10 cellular contexts compared by ENCODE assay signal in genomic region chr14:53952533-53952932, GRCh38. TPM values are rescaled to one million over a fixed set of nuclear protein-coding genes. Genes with fewer than 3 reads are reported as not detected.
DNase-seq lines count a peak whose midpoint lies in the region; ATAC-seq, FAIRE-seq and TF ChIP-seq lines count a peak whose summit lies in the region.
"Had no signal": no experiment of that assay in that cellular context is flagged by ENCODE, and none has a peak within 500 bp of the region (broad histone marks: within the 10 kb centered on the region; RNA-seq: fewer than 3 reads in every experiment).

No MANE protein-coding gene starts in this region.

- TF ChIP-seq RAD21 in HCT116 (IDR thresholded peaks at IDR 0.05; ENCODE audit: low read depth), result no peak

- H3K4me1 ChIP-seq in HCT116 (ENCODE audit: control insufficient read depth in 1 of 2, insufficient read depth in 2 of 2, low read length in 2 of 2) (peaks cover 27 to 45% of the 10 kb centered on the region in 2 experiments), adipocyte (ENCODE audit: control insufficient read depth, insufficient read depth, low read length) (peaks cover 15% of the 10 kb centered on the region), iPS-20b (ENCODE audit: insufficient read depth, low read length) (peaks cover 22% of the 10 kb centered on the region; the same call in 1 of the 2 replicates), skeletal muscle tissue (ENCODE audit: control insufficient read depth in 3 of 3, insufficient read depth in 3 of 3, low read length in 3 of 3) (peaks cover 20 to 45% (median 23%) of the 10 kb centered on the region in 3 donors)

- peaks cover 76% of the 10 kb centered on the region for H3K79me2 ChIP-seq in HCT116 (ENCODE audit: insufficient read depth, low read length)

- H3K4me3 ChIP-seq in HCT116 (replicated peaks in 1 of 2; ENCODE audit: low read depth in 1 of 2, low read length in 2 of 2), result no peak overlapping the region
- H3K4me3 ChIP-seq in adipocyte (ENCODE audit: low read length), result peak overlapping the region; percentile 87
- peak overlapping the region; percentile 94 for H3K4me3 ChIP-seq in iPS-20b (ENCODE audit: low read length)
- peak overlapping the region; percentile 68 to 78 (median 78) for H3K4me3 ChIP-seq in skeletal muscle tissue (ENCODE audit: low read length in 3 of 3)

- H3K9ac ChIP-seq in HCT116 (ENCODE audit: low read length) (peak overlapping the region; percentile 82), adipocyte (ENCODE audit: low read length) (peak overlapping the region; percentile 87), iPS-20b (ENCODE audit: low read depth, low read length) (peak overlapping the region; percentile 59; the same call in 1 of the 2 replicates), skeletal muscle tissue (ENCODE audit: low read depth in 1 of 3, low read length in 3 of 3) (peak overlapping the region in 2 of 3 donors; percentile 45 to 78)

- RAD21 ChIA-PET in HCT116 (lab: Charles Lee; ENCODE audit: low non-redundant PET in 1 of 2, low total read pairs in 2 of 2, uncharacterized antibody in 2 of 2, unreplicated experiment in 2 of 2), result no interaction called here

- no peak for FAIRE-seq in HTR-8/SVneo (lab: Jason Lieb, UNC)

- no TSS peak for BruUV-seq in HCT116 (replicated peaks; lab: Mats Ljungman, UMichigan)

- ATAC-seq in HCT116, result no peak

- peak overlapping the region; percentile 99 for H3K4me2 ChIP-seq in HCT116 (ENCODE audit: low read length)

- no peak for TF ChIP-seq CTCF in HCT116 (IDR thresholded peaks at IDR 0.05 in 2 of 3, conservative IDR thresholded peaks at IDR 0.05 in 1 of 3; ENCODE audit: borderline replicate concordance in 1 of 3, insufficient read depth in 1 of 3, low read depth in 2 of 3, low read length in 2 of 3)

- no peaks in the 10 kb centered on the region for H3K9me2 ChIP-seq in HCT116 (ENCODE audit: insufficient read depth)

- H3K27me3 ChIP-seq in HCT116 (ENCODE audit: insufficient read depth, low read length) (no peaks in the 10 kb centered on the region), adipocyte (replicated peaks; ENCODE audit: control insufficient read depth, insufficient read depth, low read length) (peaks cover 17% of the 10 kb centered on the region), iPS-20b (ENCODE audit: insufficient read depth, low read length) (peaks cover 97% of the 10 kb centered on the region), skeletal muscle tissue (ENCODE audit: control insufficient read depth in 3 of 3, insufficient read depth in 3 of 3, low read length in 3 of 3) (peaks cover 39 to 70% (median 63%) of the 10 kb centered on the region in 3 donors)

- H3K36me3 ChIP-seq in HCT116 (ENCODE audit: control insufficient read depth in 1 of 2, insufficient read depth in 2 of 2, low read length in 2 of 2), result peaks cover 38 to 40% of the 10 kb centered on the region in 2 experiments
- H3K36me3 ChIP-seq in adipocyte (ENCODE audit: control insufficient read depth, insufficient read depth, low read length, severe bottlenecking), result peaks cover 8% of the 10 kb centered on the region
- H3K36me3 ChIP-seq in iPS-20b (ENCODE audit: insufficient read depth, low read depth, low read length), result peaks cover 19% of the 10 kb centered on the region; the same call in 1 of the 2 replicates
- H3K36me3 ChIP-seq in skeletal muscle tissue (ENCODE audit: control insufficient read depth in 3 of 3, insufficient read depth in 3 of 3, low read length in 3 of 3), result peaks cover 0 to 6% (median 4%) of the 10 kb centered on the region in 3 donors

- TF ChIP-seq POLR2A in HCT116 (IDR thresholded peaks at IDR 0.05; ENCODE audit: borderline replicate concordance, extremely low read depth, insufficient read depth, insufficient read length), result no peak

- H2AFZ ChIP-seq in HCT116 (ENCODE audit: low read depth, low read length, poor library complexity, severe bottlenecking), result no peak overlapping the region

- no peaks in the 10 kb centered on the region for H3K9me3 ChIP-seq in HCT116 (ENCODE audit: control insufficient read depth in 1 of 2, insufficient read depth in 1 of 2, low read depth in 1 of 2, low read length in 2 of 2)
- H3K9me3 ChIP-seq in adipocyte (ENCODE audit: control insufficient read depth, low read length), result no peaks in the 10 kb centered on the region
- no peaks in the 10 kb centered on the region for H3K9me3 ChIP-seq in iPS-20b (ENCODE audit: insufficient read depth, low read depth, low read length)
- H3K9me3 ChIP-seq in skeletal muscle tissue (ENCODE audit: control insufficient read depth in 3 of 3, low read length in 3 of 3), result no peaks in the 10 kb centered on the region

- intact Hi-C loops in HCT116 (cut with micrococcal nuclease), result no loop called here

- DNase-seq in HCT116 (ENCODE audit: low read depth, low spot score) (no peak), adipocyte (ENCODE audit: low read depth) (peak; percentile 48), globus pallidus (ENCODE audit: low spot score) (no peak), NOMO-1 treated with dmso at 0.1 percent for 144 hours (lab: John Stamatoyannopoulos, UW; ENCODE audit: unreplicated experiment) (no peak), HTR-8/SVneo (ENCODE audit: insufficient read length, low spot score) (no peak)
- no peak for DNase-seq in activated CD4-positive, alpha-beta T cell treated with anti-CD3 and anti-CD28 coated beads for 1 hour
- DNase-seq: activated T-cell treated with anti-CD3 and anti-CD28 coated beads, Interleukin-2, amount 50 U/mL, for 1 hour had no signal

- CTCF ChIA-PET in HCT116 (lab: Charles Lee), result interaction anchor here (1.4 kb wide), 1 partner anchor 413 kb away, joined by 4 read pairs; no protein-coding TSS in a partner anchor

- peaks cover 15% of the 10 kb centered on the region; the same call in 1 of the 2 replicates for H4K20me1 ChIP-seq in HCT116 (ENCODE audit: insufficient read depth)

- POLR2A ChIA-PET in HCT116 (lab: Charles Lee), result interaction anchor here (1.2 kb wide), 1 partner anchor 14 kb away, joined by 6 read pairs; no protein-coding TSS in a partner anchor

- H3K27ac ChIP-seq in HCT116 (ENCODE audit: low read depth, low read length) (peak overlapping the region; percentile 98), iPS-20b (ENCODE audit: low read length) (no peak overlapping the region), skeletal muscle tissue (ENCODE audit: low read depth, low read length) (peak overlapping the region; percentile 44)

TF ChIP-seq in HCT116, 20 proteins besides CTCF, POLR2A, EP300 and RAD21 (continues in another document):
- TF ChIP-seq REST (IDR thresholded peaks at IDR 0.05; ENCODE audit: low read depth) (no peak), CBX3 (IDR thresholded peaks at IDR 0.05; ENCODE audit: low read depth) (no peak), SIN3A (IDR thresholded peaks at IDR 0.05; ENCODE audit: low read depth) (no peak), SRF (IDR thresholded peaks at IDR 0.05; ENCODE audit: low read depth) (no peak), ZNF274 (IDR thresholded peaks at IDR 0.05; ENCODE audit: low read depth, low read length) (no peak), SP1 (IDR thresholded peaks at IDR 0.05; ENCODE audit: low read depth) (no peak), ZFX (IDR thresholded peaks at IDR 0.05) (no peak), TCF7L2 (IDR thresholded peaks at IDR 0.05; ENCODE audit: borderline replicate concordance, extremely low read depth, insufficient read depth, insufficient read length) (no peak), MAX (IDR thresholded peaks at IDR 0.05) (no peak), YY1 (IDR thresholded peaks at IDR 0.05; ENCODE audit: extremely low read depth, insufficient replicate concordance, low read depth, low read length) (no peak)
- TF ChIP-seq, protein P1, sequence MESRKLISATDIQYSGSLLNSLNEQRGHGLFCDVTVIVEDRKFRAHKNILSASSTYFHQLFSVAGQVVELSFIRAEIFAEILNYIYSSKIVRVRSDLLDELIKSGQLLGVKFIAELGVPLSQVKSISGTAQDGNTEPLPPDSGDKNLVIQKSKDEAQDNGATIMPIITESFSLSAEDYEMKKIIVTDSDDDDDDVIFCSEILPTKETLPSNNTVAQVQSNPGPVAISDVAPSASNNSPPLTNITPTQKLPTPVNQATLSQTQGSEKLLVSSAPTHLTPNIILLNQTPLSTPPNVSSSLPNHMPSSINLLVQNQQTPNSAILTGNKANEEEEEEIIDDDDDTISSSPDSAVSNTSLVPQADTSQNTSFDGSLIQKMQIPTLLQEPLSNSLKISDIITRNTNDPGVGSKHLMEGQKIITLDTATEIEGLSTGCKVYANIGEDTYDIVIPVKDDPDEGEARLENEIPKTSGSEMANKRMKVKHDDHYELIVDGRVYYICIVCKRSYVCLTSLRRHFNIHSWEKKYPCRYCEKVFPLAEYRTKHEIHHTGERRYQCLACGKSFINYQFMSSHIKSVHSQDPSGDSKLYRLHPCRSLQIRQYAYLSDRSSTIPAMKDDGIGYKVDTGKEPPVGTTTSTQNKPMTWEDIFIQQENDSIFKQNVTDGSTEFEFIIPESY (IDR thresholded peaks at IDR 0.05; ENCODE audit: extremely low read depth, insufficient replicate concordance, low read length), result no peak

RNA-seq across cellular contexts. Expression of gene BMP4, which starts 4.1 kb away (rescaled TPM):
- 145 TPM for total RNA-seq in HCT116 (2021; ENCODE audit: unreplicated experiment)
- polyA plus RNA-seq in HCT116 (2012), result 45.0 and 47.6 TPM in 2 replicates
- 5.2 TPM for total RNA-seq in skeletal muscle tissue
- total RNA-seq: mononuclear cell had no signal

Comparison
In these comparisons a context has a peak if more than half of its experiments do, and no peak if none do; other contexts are left out.
1. H3K4me3 ChIP-seq: peak in adipocyte (single experiment), iPS-20b (single experiment) and skeletal muscle tissue (3 of 3); none in HCT116 (0 of 2).
2. RNA of gene BMP4, which starts 4.1 kb away (total RNA-seq): 145 TPM in HCT116 (single experiment); 5.2 TPM in skeletal muscle tissue (single experiment); every median in the first group is over 10 times any median in the second.
3. Peak in every context shown above with its lines, with median percentiles within 50 percentile points of each other: H3K9ac ChIP-seq.